ENCODE assay signal across 7 cellular contexts in genomic region chr19:49930483-49931011, GRCh38. TPM values are rescaled to one million over a fixed set of nuclear protein-coding genes. Genes with fewer than 3 reads are reported as not detected.
A peak's percentile ranks its signal among the peaks of the same experiment; 100 is the strongest.
DNase-seq lines count a peak whose midpoint lies in the region; ATAC-seq and TF ChIP-seq lines count a peak whose summit lies in the region.

No MANE protein-coding gene starts in this region.

- H3K27ac ChIP-seq in left ventricle myocardium inferior (replicated peaks), result peak overlapping the region; percentile 95
- peak overlapping the region in 7 of 8 donors; percentile 88 to 97 (median 95) for H3K27ac ChIP-seq in spleen

- H3K27ac Mint-ChIP-seq in HFFc6 (peak overlapping the region; percentile 94; the same call in 1 of the 2 replicates), T-helper 17 cell (peak overlapping the region; percentile 99)

- DNase-seq in HFFc6, result no peak
- no peak for DNase-seq in T-helper 17 cell
- DNase-seq in left ventricle myocardium inferior, result peak; percentile 34
- peak; percentile 86 for DNase-seq in spleen
- no peak for DNase-seq in kidney tubule cell (ENCODE audit: low spot score)
- no peak for DNase-seq in DMS153 (lab: John Stamatoyannopoulos, UW)

- TF ChIP-seq POLR2A in spleen (IDR thresholded peaks at IDR 0.05), result no peak

- H3K9me3 Mint-ChIP-seq in HFFc6, result peaks cover 8% of the 10 kb centered on the region; the same call in 1 of the 2 replicates

- no peak for ATAC-seq in T-helper 17 cell
- no peak for ATAC-seq in GM18498 (IDR thresholded peaks at IDR 0.05; ENCODE audit: unreplicated experiment)

- H3K4me3 Mint-ChIP-seq in HFFc6 (peak overlapping the region; percentile 95), T-helper 17 cell (peak overlapping the region; percentile 100)

- H3K36me3 Mint-ChIP-seq in HFFc6 (ENCODE audit: low read depth) (peaks cover 54% of the 10 kb centered on the region), T-helper 17 cell (ENCODE audit: low read depth) (peaks cover 7% of the 10 kb centered on the region)

- peak overlapping the region; percentile 100 for H3K4me3 ChIP-seq in left ventricle myocardium inferior
- peak overlapping the region in 6 of 8 donors; percentile 93 to 100 (median 100) for H3K4me3 ChIP-seq in spleen

- H3K9me3 ChIP-seq in T-helper 17 cell (ENCODE audit: control insufficient read depth, low read length, poor library complexity, severe bottlenecking), result no peaks in the 10 kb centered on the region
- H3K9me3 ChIP-seq in left ventricle myocardium inferior (replicated peaks), result no peaks in the 10 kb centered on the region
- no peaks in the 10 kb centered on the region for H3K9me3 ChIP-seq in spleen

- TF ChIP-seq CTCF in HFFc6 (IDR thresholded peaks at IDR 0.05) (no peak), left ventricle myocardium inferior (IDR thresholded peaks at IDR 0.05; ENCODE audit: borderline replicate concordance) (no peak), spleen (IDR thresholded peaks at IDR 0.05 in 8 of 11, conservative IDR thresholded peaks at IDR 0.05 in 3 of 11) (no peak)

- H3K27me3 ChIP-seq in left ventricle myocardium inferior (ENCODE audit: low read depth), result no peaks in the 10 kb centered on the region
- no peaks in the 10 kb centered on the region for H3K27me3 ChIP-seq in spleen (replicated peaks in 1 of 7)

- H3K27me3 Mint-ChIP-seq in HFFc6 (ENCODE audit: insufficient read depth) (peaks cover 13% of the 10 kb centered on the region), T-helper 17 cell (no peaks in the 10 kb centered on the region)

- H3K4me1 Mint-ChIP-seq in HFFc6 (ENCODE audit: low read depth), result peaks cover 19% of the 10 kb centered on the region
- peaks cover 59% of the 10 kb centered on the region for H3K4me1 Mint-ChIP-seq in T-helper 17 cell

- H3K4me1 ChIP-seq in left ventricle myocardium inferior (peaks cover 35% of the 10 kb centered on the region), spleen (peaks cover 16 to 60% (median 40%) of the 10 kb centered on the region in 6 donors)

- H3K36me3 ChIP-seq in left ventricle myocardium inferior (peaks cover 21% of the 10 kb centered on the region), spleen (peaks cover 0 to 44% (median 1%) of the 10 kb centered on the region in 6 donors)

- intact Hi-C loops in left ventricle myocardium inferior (cut with micrococcal nuclease), result no loop called here
- intact Hi-C loops in spleen (cut with DNase I; ENCODE audit: low total_unique reads), result no loop called here

- 57 to 77% (median 66%) methylated on average over 15 of the region's 15 CpGs for WGBS in spleen, 5 donors

RNA-seq across cellular contexts. Expression of gene NUP62, which starts 1.2 kb away (rescaled TPM):
- 10 to 100 TPM; 50.9 to 78.3 (median 68.3) TPM for total RNA-seq in HFFc6 (2021; fragmentation: NEBNext Ultra II Directional; extraction: Animal tissue kit (Norgen Biotek cat#: 25700))
- total RNA-seq in T-helper 17 cell (10 to 100 TPM; 46.8 to 62.4 TPM), left ventricle myocardium inferior (28.4 TPM), spleen (10 to 100 TPM; 41.1 to 60.9 (median 51.4) TPM)
- polyA plus RNA-seq in spleen, result 10 to 100 TPM; 17.3 to 35.1 (median 18.4) TPM

RNA-seq across cellular contexts. Expression of gene ATF5, which starts 1.5 kb away (rescaled TPM):
- total RNA-seq in HFFc6 (2021; fragmentation: NEBNext Ultra II Directional; extraction: Animal tissue kit (Norgen Biotek cat#: 25700)), result 10 to 100 TPM; 38.2 to 44.4 (median 41.2) TPM
- total RNA-seq in T-helper 17 cell (10 to 100 TPM; 31.8 to 36.0 TPM), left ventricle myocardium inferior (8.6 TPM), spleen (10 to 100 TPM; 10.2 to 45.8 (median 22.8) TPM)
- polyA plus RNA-seq in spleen, result 10 to 100 TPM; 14.6 to 36.6 (median 16.8) TPM

RNA-seq across cellular contexts. Expression of gene SIGLEC11, which starts 30.4 kb away (rescaled TPM):
- total RNA-seq in HFFc6 (2021; fragmentation: NEBNext Ultra II Directional; extraction: Animal tissue kit (Norgen Biotek cat#: 25700)), result not detected
- total RNA-seq in T-helper 17 cell (not detected), left ventricle myocardium inferior (0.55 TPM), spleen (10 to 100 TPM; 18.7 to 97.5 (median 42.8) TPM)
- polyA plus RNA-seq in spleen, result 10 to 100 TPM in 1 of 3 donors, 1 to 10 TPM in 2; 2.2 to 52.3 (median 7.9) TPM

RNA-seq across cellular contexts. Expression of gene IL4I1, which starts 33.9 kb away (rescaled TPM):
- total RNA-seq in HFFc6 (2021; fragmentation: NEBNext Ultra II Directional; extraction: Animal tissue kit (Norgen Biotek cat#: 25700)), result under 1 TPM in 5 of 6 experiments, not detected in 1; 0.24 to 0.48 (median 0.41) TPM
- total RNA-seq in T-helper 17 cell (100 to 1,000 TPM in 1 of 2 donors, 10 to 100 TPM in 1; 47.8 to 107 TPM), left ventricle myocardium inferior (not detected), spleen (10 to 100 TPM in 1 of 7 donors, 1 to 10 TPM in 6; 1.1 to 20.2 (median 2.8) TPM)
- polyA plus RNA-seq in spleen, result 1 to 10 TPM; 3.9 to 9.3 (median 6.4) TPM

RNA-seq across cellular contexts. Expression of gene TBC1D17, which starts 53.0 kb away (rescaled TPM):
- 10 to 100 TPM; 42.8 to 53.3 (median 46.8) TPM for total RNA-seq in HFFc6 (2021; fragmentation: NEBNext Ultra II Directional; extraction: Animal tissue kit (Norgen Biotek cat#: 25700))
- total RNA-seq in T-helper 17 cell (10 to 100 TPM; 44.1 to 57.3 TPM), left ventricle myocardium inferior (47.5 TPM), spleen (10 to 100 TPM; 26.8 to 53.5 (median 38.2) TPM)
- polyA plus RNA-seq in spleen, result 10 to 100 TPM; 20.8 to 39.8 (median 34.9) TPM

Comparison
In these comparisons a context has a peak if more than half of its experiments do, and no peak if none do; other contexts are left out.
1. DNase-seq: peak in left ventricle myocardium inferior (single experiment) and spleen (single experiment); none in HFFc6 (single experiment), T-helper 17 cell (0 of 3), kidney tubule cell (single experiment) and DMS153 (single experiment).
2. RNA of gene SIGLEC11, which starts 30.4 kb away (total RNA-seq): 18.7 to 97.5 TPM in spleen; 0.55 TPM in left ventricle myocardium inferior (single experiment), not detected in T-helper 17 cell and not detected in HFFc6; every median in the first group is over 10 times any median in the second.